In the genomic region with DNA sequence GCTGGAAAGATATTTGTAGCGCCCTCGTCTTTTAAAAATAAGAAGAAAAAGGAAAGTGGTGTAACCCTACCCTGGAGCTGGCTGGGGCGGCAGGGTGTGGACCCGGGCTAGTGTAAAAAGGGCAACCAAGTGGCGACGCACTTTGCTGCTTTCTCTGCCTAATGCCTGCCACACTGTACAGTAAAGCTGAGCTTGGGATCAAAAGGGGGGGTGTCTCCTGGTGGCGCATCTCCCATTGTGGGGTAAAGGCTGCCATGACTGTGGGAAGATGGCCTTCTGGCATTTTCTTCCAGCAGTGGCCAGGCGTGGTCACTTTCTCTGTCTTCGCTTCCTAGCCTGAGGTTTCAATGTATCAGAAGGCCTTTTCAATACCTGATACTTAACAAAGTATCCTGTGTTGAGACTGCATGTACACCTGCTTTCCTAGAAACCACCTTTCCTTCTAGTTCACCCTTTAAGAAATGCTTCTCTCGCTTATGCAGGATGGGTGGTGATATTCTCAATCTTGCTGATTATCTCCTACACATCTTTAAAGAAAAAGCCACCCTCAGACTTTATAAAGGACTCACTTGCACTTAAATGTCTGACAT, we compare ENCODE assay signal across 9 cellular contexts. TPM values are rescaled to one million over a fixed set of nuclear protein-coding genes. Genes with fewer than 3 reads are reported as not detected.
DNase-seq lines count a peak whose midpoint lies in the region; ATAC-seq and TF ChIP-seq lines count a peak whose summit lies in the region.
"Had no signal": no experiment of that assay in that cellular context is flagged by ENCODE, and none has a peak within 500 bp of the region (broad histone marks: within the 10 kb centered on the region; RNA-seq: fewer than 3 reads in every experiment).

No MANE protein-coding gene starts in this region.

- peaks cover 17 to 36% of the 10 kb centered on the region in 2 donors for H3K36me3 Mint-ChIP-seq in CD4-positive, alpha-beta memory T cell

- H3K27ac Mint-ChIP-seq in CD4-positive, alpha-beta memory T cell, result peak overlapping the region; percentile 85 to 99 (median 98)

- no peak for TF ChIP-seq RAD21 in Ishikawa (IDR thresholded peaks at IDR 0.05; ENCODE audit: low read depth)

- H3K27me3 Mint-ChIP-seq in CD4-positive, alpha-beta memory T cell, result no peaks in the 10 kb centered on the region

- CTCF ChIA-PET in CD4-positive, alpha-beta memory T cell (lab: Charles Lee; ENCODE audit: partially characterized antibody), result interaction anchor here (1.0 to 3.8 kb wide), 7 partner anchors 9 to 41 kb away, joined by 3 to 33 read pairs (median 5); partner anchors contain the start of gene TMF1

- H3K4me1 ChIP-seq in CD4-positive, alpha-beta memory T cell (ENCODE audit: insufficient read depth, low read length), result peaks cover 75% of the 10 kb centered on the region
- peaks cover 2 to 78% (median 68%) of the 10 kb centered on the region in 4 donors for H3K4me1 ChIP-seq in sigmoid colon

- WGBS in sigmoid colon, 2 donors, result 0% methylated on average over 10 of the region's 10 CpGs

- no peak for ATAC-seq in HG03354 (IDR thresholded peaks at IDR 0.05; ENCODE audit: poor library complexity, severe bottlenecking, unreplicated experiment)

- peaks cover 4% of the 10 kb centered on the region for H3K36me3 ChIP-seq in CD4-positive, alpha-beta memory T cell (ENCODE audit: insufficient read depth, low read length)
- H3K36me3 ChIP-seq in sigmoid colon, result no peaks in the 10 kb centered on the region

- TF ChIP-seq EP300 in Ishikawa (IDR thresholded peaks at IDR 0.05; ENCODE audit: borderline replicate concordance), result no peak
- TF ChIP-seq EP300 in sigmoid colon (IDR thresholded peaks at IDR 0.05), result no peak

- DNase-seq in CD4-positive, alpha-beta memory T cell, result peak in 2 of 5 donors; percentile 17 to 18
- DNase-seq in astrocyte of the cerebellum (ENCODE audit: low read depth) (no peak), sigmoid colon (no peak), A172 (ENCODE audit: low spot score) (no peak), DMS79 treated with DMSO at 0.1 percent for 48 hours (lab: John Stamatoyannopoulos, UW) (no peak)

- no peaks in the 10 kb centered on the region for H3K9me3 Mint-ChIP-seq in CD4-positive, alpha-beta memory T cell

- POLR2A ChIA-PET in CD4-positive, alpha-beta memory T cell (lab: Charles Lee; ENCODE audit: partially characterized antibody), result interaction anchor here (0.9 to 18.6 kb wide), 9 partner anchors 7 to 72 kb away, joined by 3 to 287 read pairs (median 5); partner anchors contain the start of genes EOGT and TMF1

- H3K27ac ChIP-seq in CD4-positive, alpha-beta memory T cell (ENCODE audit: low read depth, low read length), result peak overlapping the region; percentile 85
- peak overlapping the region; percentile 91 to 94 (median 94) for H3K27ac ChIP-seq in sigmoid colon

- H3K9me3 ChIP-seq in CD4-positive, alpha-beta memory T cell (ENCODE audit: control insufficient read depth in 1 of 2, low read length in 2 of 2), result no peaks in the 10 kb centered on the region
- no peaks in the 10 kb centered on the region for H3K9me3 ChIP-seq in sigmoid colon

- H3K27me3 ChIP-seq in CD4-positive, alpha-beta memory T cell (ENCODE audit: insufficient read depth, low read length), result no peaks in the 10 kb centered on the region
- H3K27me3 ChIP-seq in sigmoid colon, result no peaks in the 10 kb centered on the region

- intact Hi-C loops in CD4-positive, alpha-beta memory T cell (cut with micrococcal nuclease), result loop anchor here (2.0 kb wide), 2 partner anchors 35 to 73 kb away; partner anchors contain the start of gene EOGT
- intact Hi-C loops in sigmoid colon (cut with DNase I), result no loop called here

- TF ChIP-seq POLR2A in sigmoid colon (IDR thresholded peaks at IDR 0.05), result no peak

- in situ Hi-C loops in astrocyte of the cerebellum (cut with HindIII; ENCODE audit: low sequenced_read_pairs), result no loop called here

- H3K4me1 Mint-ChIP-seq in CD4-positive, alpha-beta memory T cell, result peaks cover 55 to 81% (median 66%) of the 10 kb centered on the region in 4 donors

- peak overlapping the region; percentile 88 to 95 for H3K4me3 ChIP-seq in CD4-positive, alpha-beta memory T cell (ENCODE audit: low read length in 2 of 2)
- H3K4me3 ChIP-seq in astrocyte of the cerebellum (ENCODE audit: low read depth, low read length) (peak overlapping the region; percentile 92), iPS-11a (ENCODE audit: low read depth, low read length) (peak overlapping the region; percentile 87), sigmoid colon (peak overlapping the region; percentile 67 to 94 (median 82))

- TF ChIP-seq CTCF in astrocyte of the cerebellum (IDR thresholded peaks at IDR 0.05; ENCODE audit: low read depth, low read length, missing control alignments) (no peak), sigmoid colon (IDR thresholded peaks at IDR 0.05) (no peak)

- peak overlapping the region; percentile 96 to 99 (median 98) for H3K4me3 Mint-ChIP-seq in CD4-positive, alpha-beta memory T cell

TF ChIP-seq in Ishikawa, 13 proteins besides CTCF, POLR2A, EP300 and RAD21:
- TF ChIP-seq YY1 (IDR thresholded peaks at IDR 0.05; ENCODE audit: low read depth) (no peak), MAX (IDR thresholded peaks at IDR 0.05) (0 out of 2 replicates have a peak, but pooled peaks have one; percentile 0), TAF1 (IDR thresholded peaks at IDR 0.05; ENCODE audit: low read depth) (0 out of 2 replicates have a peak, but pooled peaks have one; percentile 8), ZBTB7A (IDR thresholded peaks at IDR 0.05; ENCODE audit: low read depth) (no peak), CREB1 (IDR thresholded peaks at IDR 0.05; ENCODE audit: low read depth) (no peak)

RNA-seq across cellular contexts. Expression of gene ARL6IP5, which starts 0.9 kb away (rescaled TPM):
- 100 to 1,000 TPM; 147 to 156 TPM for total RNA-seq in CD4-positive, alpha-beta memory T cell
- polyA plus RNA-seq in CD4-positive, alpha-beta memory T cell, result 100 to 1,000 TPM; 500 to 953 TPM
- total RNA-seq in sigmoid colon, result 100 to 1,000 TPM in 3 of 4 donors, 10 to 100 TPM in 1; 82.1 to 181 (median 144) TPM
- 100 to 1,000 TPM in 1 of 3 donors, 10 to 100 TPM in 2; 36.6 to 110 (median 50.2) TPM for polyA plus RNA-seq in sigmoid colon
- total RNA-seq in A172 (2014; rRNA removed; shearing (Covaris generic)), result 99.7 and 109 TPM in 2 replicates

RNA-seq across cellular contexts. Expression of gene UBA3, which starts 5.5 kb away (rescaled TPM):
- 10 to 100 TPM; 81.0 to 81.6 TPM for total RNA-seq in CD4-positive, alpha-beta memory T cell
- polyA plus RNA-seq in CD4-positive, alpha-beta memory T cell, result 100 to 1,000 TPM in 1 of 2 donors, 10 to 100 TPM in 1; 60.1 to 105 TPM
- 10 to 100 TPM; 53.6 to 84.9 (median 61.6) TPM for total RNA-seq in sigmoid colon
- polyA plus RNA-seq in sigmoid colon, result 10 to 100 TPM; 36.6 to 54.6 (median 38.1) TPM
- 75.4 and 83.1 TPM in 2 replicates for total RNA-seq in A172 (2014; rRNA removed; shearing (Covaris generic))

RNA-seq across cellular contexts. Expression of gene TMF1, which starts 33.5 kb away (rescaled TPM):
- total RNA-seq in CD4-positive, alpha-beta memory T cell, result 10 to 100 TPM; 58.5 to 61.0 TPM
- polyA plus RNA-seq in CD4-positive, alpha-beta memory T cell, result 10 to 100 TPM; 42.8 to 43.2 TPM
- 10 to 100 TPM; 26.9 to 32.8 (median 30.9) TPM for total RNA-seq in sigmoid colon
- 10 to 100 TPM in 2 of 3 donors, 1 to 10 TPM in 1; 9.9 to 12.4 (median 11.4) TPM for polyA plus RNA-seq in sigmoid colon
- total RNA-seq in A172 (2014; rRNA removed; shearing (Covaris generic)), result 20.3 and 24.4 TPM in 2 replicates

RNA-seq across cellular contexts. Expression of gene LMOD3, which starts 36.8 kb away (rescaled TPM):
- total RNA-seq in CD4-positive, alpha-beta memory T cell, result not detected
- under 1 TPM; 0.13 to 0.24 TPM for polyA plus RNA-seq in CD4-positive, alpha-beta memory T cell
- not detected for total RNA-seq in sigmoid colon
- under 1 TPM in 2 of 3 donors, not detected in 1; 0.01 to 0.23 TPM for polyA plus RNA-seq in sigmoid colon
- not detected in 2 replicates for total RNA-seq in A172 (2014; rRNA removed; shearing (Covaris generic))
- total RNA-seq: T-helper 1 cell treated with Interleukin-12 subunit alpha and Interleukin-12 subunit beta and Interleukin-4 antibody, amounts not matched to agents 30 ng/mL and 1 ng/mL, for 36 hours had no signal
